ENCODE assay signal across 18 cellular contexts in genomic region chr5:149277821-149278220, GRCh38. TPM values are rescaled to one million over a fixed set of nuclear protein-coding genes. Genes with fewer than 3 reads are reported as not detected.
DNase-seq lines count a peak whose midpoint lies in the region; ATAC-seq and TF ChIP-seq lines count a peak whose summit lies in the region.
"Had no signal": no experiment of that assay in that cellular context is flagged by ENCODE, and none has a peak within 500 bp of the region (broad histone marks: within the 10 kb centered on the region; RNA-seq: fewer than 3 reads in every experiment).

No MANE protein-coding gene starts in this region.

- H3K9me3 Mint-ChIP-seq in activated naive CD4-positive, alpha-beta T cell treated with anti-CD3 and anti-CD28 coated beads, Interleukin-2, amount 10 ng/mL, durations not matched to agents 7 days and 5 days: no peaks in the 10 kb centered on the region

- H4K5ac ChIP-seq in IMR-90 (ENCODE audit: low read depth, low read length): no peak overlapping the region

- H3K4me1 ChIP-seq in IMR-90 (ENCODE audit: control insufficient read depth, insufficient read depth, low read length): peaks cover 2% of the 10 kb centered on the region
- H3K4me1 ChIP-seq in suprapubic skin: peaks cover 28% of the 10 kb centered on the region

- H3K14ac ChIP-seq in IMR-90 (replicated peaks; ENCODE audit: low read depth, low read length): no peak overlapping the region

- no peak overlapping the region for H4K91ac ChIP-seq in IMR-90 (ENCODE audit: insufficient read depth, low read depth, low read length)

- in situ Hi-C loops in IMR-90 (cut with MboI; ENCODE audit: low sequenced_read_pairs): no loop called here

- H3K4me1 Mint-ChIP-seq in activated naive CD4-positive, alpha-beta T cell treated with anti-CD3 and anti-CD28 coated beads, Interleukin-2, amount 10 ng/mL, durations not matched to agents 7 days and 5 days: no peaks in the 10 kb centered on the region

- H2AFZ ChIP-seq in IMR-90 (replicated peaks; ENCODE audit: low read length, poor library complexity): no peak overlapping the region

- no peak overlapping the region for H3K23ac ChIP-seq in IMR-90 (ENCODE audit: low read depth, low read length)

- no peaks in the 10 kb centered on the region for H3K36me3 ChIP-seq in IMR-90 (ENCODE audit: control insufficient read depth, insufficient read depth, low read length)
- H3K36me3 ChIP-seq in suprapubic skin: no peaks in the 10 kb centered on the region

- H3K9ac ChIP-seq in IMR-90 (ENCODE audit: low read depth, low read length): no peak overlapping the region

- WGBS in IMR-90 (ENCODE audit: extremely low coverage in 2 of 2, insufficient read length in 1 of 2), 2 experiments: 64% methylated on average over 4 of the region's 4 CpGs; no CpG with 5 or more reads in 1 of the 2 experiments
- WGBS in suprapubic skin: 47% methylated on average over 4 of the region's 4 CpGs

- no peaks in the 10 kb centered on the region for H3K9me3 ChIP-seq in IMR-90 (ENCODE audit: control insufficient read depth, insufficient read depth, low read length)
- H3K9me3 ChIP-seq in suprapubic skin: no peaks in the 10 kb centered on the region

- no peak overlapping the region for H3K4me3 Mint-ChIP-seq in activated naive CD4-positive, alpha-beta T cell treated with anti-CD3 and anti-CD28 coated beads, Interleukin-2, amount 10 ng/mL, durations not matched to agents 7 days and 5 days
- H3K4me3 Mint-ChIP-seq: CD14-positive monocyte had no signal

- no peak overlapping the region for H2BK5ac ChIP-seq in IMR-90 (ENCODE audit: low read depth, low read length, poor library complexity, severe bottlenecking)

- peaks cover 7% of the 10 kb centered on the region for H3K9me1 ChIP-seq in IMR-90 (ENCODE audit: insufficient read depth, low read length)

- no peak overlapping the region for H2BK20ac ChIP-seq in IMR-90 (ENCODE audit: low read depth, low read length)

- ATAC-seq in IMR-90 (ENCODE audit: low read depth): no peak
- peak; percentile 13 for ATAC-seq in left lobe of liver

- CTCF ChIA-PET in IMR-90 (lab: Yijun Ruan, JAX): no interaction called here
- CTCF ChIA-PET in activated naive CD4-positive, alpha-beta T cell treated with anti-CD3 and anti-CD28 coated beads, Interleukin-2, amount 10 ng/mL, durations not matched to agents 7 days and 5 days (lab: Charles Lee): interaction anchor here (1.4 to 1.9 kb wide), 2 partner anchors 9 to 12 kb away, joined by 3 to 9 read pairs; no protein-coding TSS in a partner anchor

- H2AK5ac ChIP-seq in IMR-90 (ENCODE audit: low read depth, low read length): no peak overlapping the region

- H3K4ac ChIP-seq in IMR-90 (ENCODE audit: low read depth, low read length): no peak overlapping the region

- H4K8ac ChIP-seq in IMR-90 (ENCODE audit: low read depth in 2 of 2, low read length in 2 of 2): no peak overlapping the region

- H2BK120ac ChIP-seq in IMR-90 (ENCODE audit: low read depth, low read length): no peak overlapping the region

- no peak for TF ChIP-seq RAD21 in IMR-90 (IDR thresholded peaks at IDR 0.05; ENCODE audit: low read length)

- no peak overlapping the region for H3K18ac ChIP-seq in IMR-90 (ENCODE audit: low read depth, low read length)

- H2BK15ac ChIP-seq in IMR-90 (ENCODE audit: low read depth, low read length): no peak overlapping the region

- dilution Hi-C loops in IMR-90 (cut with HindIII; ENCODE audit: low sequenced_read_pairs, unreplicated experiment): no loop called here

- BruUV-seq in IMR-90 (replicated peaks; lab: Mats Ljungman, UMichigan): no TSS peak

- H3K4me3 ChIP-seq in IMR-90 (ENCODE audit: insufficient read depth, low read depth, low read length) (no peak overlapping the region), suprapubic skin (no peak overlapping the region)

- POLR2A ChIA-PET in IMR-90 (lab: Charles Lee; ENCODE audit: unreplicated experiment): no interaction called here

- peaks cover 57% of the 10 kb centered on the region for H3K27me3 Mint-ChIP-seq in activated naive CD4-positive, alpha-beta T cell treated with anti-CD3 and anti-CD28 coated beads, Interleukin-2, amount 10 ng/mL, durations not matched to agents 7 days and 5 days

- peaks cover 6 to 20% of the 10 kb centered on the region in 2 experiments for H3K79me1 ChIP-seq in IMR-90 (ENCODE audit: low read depth in 1 of 2, low read length in 2 of 2)

- no peak overlapping the region for H3K27ac Mint-ChIP-seq in activated naive CD4-positive, alpha-beta T cell treated with anti-CD3 and anti-CD28 coated beads, Interleukin-2, amount 10 ng/mL, durations not matched to agents 7 days and 5 days
- H3K27ac Mint-ChIP-seq: CD14-positive monocyte had no signal

- no peaks in the 10 kb centered on the region for H3K36me3 Mint-ChIP-seq in activated naive CD4-positive, alpha-beta T cell treated with anti-CD3 and anti-CD28 coated beads, Interleukin-2, amount 10 ng/mL, durations not matched to agents 7 days and 5 days

- H3K4me2 ChIP-seq in IMR-90 (ENCODE audit: low read depth, low read length): no peak overlapping the region

- intact Hi-C loops in IMR-90 (cut with micrococcal nuclease): no loop called here

- TF ChIP-seq POLR2A in IMR-90 (IDR thresholded peaks at IDR 0.05; ENCODE audit: low read depth, low read length) (no peak), suprapubic skin (IDR thresholded peaks at IDR 0.05) (no peak)

- H2AK9ac ChIP-seq in IMR-90 (replicated peaks; ENCODE audit: low read depth, low read length, poor library complexity): no peak overlapping the region

- DNase-seq in IMR-90 (no peak), fibroblast of gingiva (ENCODE audit: low read depth) (peak; percentile 68), left lobe of liver (ENCODE audit: low spot score) (no peak), suprapubic skin (ENCODE audit: low spot score in 2 of 2) (peak in 1 of 2 donors; percentile 25), globus pallidus (ENCODE audit: low spot score) (no peak)
- no peak for DNase-seq in activated naive CD4-positive, alpha-beta T cell treated with anti-CD3 and anti-CD28 coated beads, Interleukin-2, amount 10 ng/mL, durations not matched to agents 7 days and 5 days
- no peak for DNase-seq in stimulated activated naive CD4-positive, alpha-beta T cell treated with Interleukin-2 at 50 U/mL for 16 hours (lab: John Stamatoyannopoulos, UW)
- DNase-seq: ACHN, AML-193, COR-L47, GF-D8, H7, NCI-H1105 treated with DMSO at 0.1 percent for 48 hours, NCI-H1694 treated with DMSO at 0.1 percent for 48 hours, NCI-H2107, NCI-H2227 treated with DMSO at 0.1 percent for 48 hours, NCI-H524 treated with DMSO at 0.1 percent for 48 hours had no signal

- 0 out of 2 replicates have a peak overlapping the region, but pooled peaks have one; percentile 4 for H3K56ac ChIP-seq in IMR-90 (ENCODE audit: extremely low read depth, insufficient read depth, low read length)

- peaks cover 4% of the 10 kb centered on the region; the same call in 1 of the 2 replicates for H4K20me1 ChIP-seq in IMR-90 (ENCODE audit: insufficient read depth, low read length)

- no peaks in the 10 kb centered on the region; the same call in 1 of the 2 replicates for H3K27me3 ChIP-seq in IMR-90 (ENCODE audit: control insufficient read depth, insufficient read depth, low read length)
- no peaks in the 10 kb centered on the region for H3K27me3 ChIP-seq in suprapubic skin

- TF ChIP-seq CTCF in IMR-90 (conservative IDR thresholded peaks at IDR 0.05; ENCODE audit: low read depth, low read length) (no peak), suprapubic skin (IDR thresholded peaks at IDR 0.05) (no peak)

- no peak overlapping the region for H3K27ac ChIP-seq in IMR-90 (ENCODE audit: insufficient read depth, low read length)
- peak overlapping the region; percentile 0 for H3K27ac ChIP-seq in suprapubic skin

- TF ChIP-seq EP300 in suprapubic skin (IDR thresholded peaks at IDR 0.05): no peak

TF ChIP-seq in IMR-90, 13 proteins besides CTCF, POLR2A, EP300 and RAD21:
- TF ChIP-seq NFE2L2 (IDR thresholded peaks at IDR 0.05; ENCODE audit: low read depth, low read length) (no peak), USF2 (IDR thresholded peaks at IDR 0.05; ENCODE audit: low read depth, low read length) (no peak)
TF ChIP-seq in IMR-90: peak in this region for 0.

RNA-seq across cellular contexts. Expression of gene AFAP1L1, which starts 6.2 kb away (rescaled TPM):
- total RNA-seq in IMR-90 (2012; rRNA removed) (5.3 and 5.7 TPM in 2 replicates), left lobe of liver (2.6 TPM), suprapubic skin (10 to 100 TPM in 1 of 4 donors, 1 to 10 TPM in 3; 4.8 to 11.6 (median 7.3) TPM)
- polyA plus RNA-seq in IMR-90 (2012; rRNA removed): 2.9 and 3.3 TPM in 2 replicates
- 2.4 and 2.9 TPM in 2 replicates for polyA plus RNA-seq in IMR-90 (2012; cell fraction: cytosol; rRNA removed)
- 2.3 and 2.4 TPM in 2 replicates for polyA plus RNA-seq in IMR-90 (2012; cell fraction: nucleus; rRNA removed; ENCODE audit: low replicate concordance)
- polyA plus RNA-seq: CD14-positive monocyte had no signal
